In the genomic region with DNA sequence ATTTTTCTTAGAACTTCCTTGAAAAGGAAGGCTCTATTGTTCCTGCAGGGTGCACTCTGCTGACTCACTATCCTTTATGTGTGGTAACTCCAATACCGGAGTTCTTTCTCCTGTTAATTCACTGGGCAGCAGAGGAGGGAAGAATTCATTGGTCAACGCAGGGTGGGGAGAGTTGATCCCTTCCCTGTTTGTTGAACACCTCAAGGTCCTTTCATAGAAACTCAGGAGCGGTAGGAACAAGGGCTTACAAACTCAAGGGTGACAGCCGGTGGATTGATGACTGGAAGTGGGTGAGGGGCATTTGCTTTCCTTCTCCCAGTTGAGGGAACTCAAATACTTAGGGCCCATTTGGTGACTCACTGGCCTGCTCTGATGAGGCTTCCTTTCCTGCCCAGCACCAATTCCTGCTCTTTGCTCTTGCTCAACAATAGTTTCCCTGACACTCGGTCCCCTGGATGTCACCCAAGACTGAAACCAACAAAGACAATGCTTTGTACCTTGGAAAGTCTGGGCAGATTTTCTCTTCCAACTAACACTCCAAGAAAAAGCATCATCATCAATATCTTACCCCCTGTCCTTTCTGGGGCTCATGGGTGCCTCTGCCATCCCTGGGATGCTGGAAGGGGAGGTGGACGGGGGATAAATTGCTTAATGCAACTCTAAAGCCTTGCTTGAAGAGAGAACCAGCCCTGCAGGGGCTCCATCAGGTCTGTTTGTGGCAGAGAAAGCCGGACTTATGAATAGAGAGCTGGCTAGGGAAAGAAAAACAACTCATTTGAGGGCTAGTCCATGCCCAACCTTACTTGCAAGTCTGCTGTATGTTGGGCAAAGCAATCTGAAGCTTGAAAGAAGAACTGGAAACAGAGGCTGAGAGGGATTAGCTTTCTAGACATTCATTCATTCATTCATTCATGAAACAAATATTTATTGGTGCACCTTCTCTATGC, we compare ENCODE assay signal across 11 cellular contexts. TPM values are rescaled to one million over a fixed set of nuclear protein-coding genes. Genes with fewer than 3 reads are reported as not detected.
A peak's percentile ranks its signal among the peaks of the same experiment; 100 is the strongest.
DNase-seq lines count a peak whose midpoint lies in the region; FAIRE-seq and TF ChIP-seq lines count a peak whose summit lies in the region.
"Had no signal": no experiment of that assay in that cellular context is flagged by ENCODE, and none has a peak within 500 bp of the region (broad histone marks: within the 10 kb centered on the region; RNA-seq: fewer than 3 reads in every experiment).

No MANE protein-coding gene starts in this region.

- WGBS in mesodermal cell (ENCODE audit: insufficient coverage in 2 of 2), 2 experiments, result 58 to 67% methylated on average over 5 of the region's 7 CpGs

- no peaks in the 10 kb centered on the region for H3K27me3 ChIP-seq in MG63

- peak overlapping the region; percentile 92 for H3K27ac ChIP-seq in mesodermal cell (ENCODE audit: low read depth, low read length, severe bottlenecking)

- DNase-seq in CD1c-positive myeloid dendritic cell (ENCODE audit: extremely low spot score) (peak; percentile 48), MG63 (peak; percentile 63), dermis blood vessel endothelial cell (peak; percentile 89), ACHN (no peak), putamen (ENCODE audit: low spot score) (no peak), GM12891 (ENCODE audit: insufficient read length, low spot score) (no peak)
- no peak for DNase-seq in activated CD8-positive, alpha-beta memory T cell treated with anti-CD3 and anti-CD28 coated beads, Interleukin-2, amount 50 U/mL, for 4 hours
- DNase-seq: activated T-cell treated with anti-CD3 and anti-CD28 coated beads, Interleukin-2, amount 50 U/mL, for 1 hour; NK-92 treated with Interleukin-12 subunit alpha and Interleukin-12 subunit beta, amount 100 ng/mL, for 24 hours had no signal

- H3K9me3 ChIP-seq in MG63 (no peaks in the 10 kb centered on the region; the same call in 1 of the 2 replicates), mesodermal cell (ENCODE audit: control insufficient read depth, low read length) (no peaks in the 10 kb centered on the region)

- no peak for TF ChIP-seq POLR2A in GM12891 (IDR thresholded peaks at IDR 0.05; ENCODE audit: low read depth, low read length)

- H3K4me3 ChIP-seq in MG63, result no peak overlapping the region
- H3K4me3 ChIP-seq in mesodermal cell (ENCODE audit: extremely low read depth, insufficient read depth, low read length, poor library complexity, severe bottlenecking), result no peak overlapping the region

- H3K36me3 ChIP-seq in MG63 (no peaks in the 10 kb centered on the region), mesodermal cell (ENCODE audit: control insufficient read depth, insufficient read depth, low read length) (no peaks in the 10 kb centered on the region)

- in situ Hi-C loops in ACHN (cut with HindIII; ENCODE audit: low pct_ligation_motif_present, low pct_unique_long_range_greater_than_20kb, low sequenced_read_pairs), result no loop called here

- no peak for FAIRE-seq in GM12891 (lab: Jason Lieb, UNC)
- FAIRE-seq: islet of Langerhans had no signal

- peaks cover 45% of the 10 kb centered on the region for H3K4me1 ChIP-seq in mesodermal cell (ENCODE audit: control insufficient read depth, insufficient read depth, low read length, poor library complexity, severe bottlenecking)

TF ChIP-seq in GM12891, 5 proteins besides CTCF, POLR2A, EP300 and RAD21:
- TF ChIP-seq POU2F2 (IDR thresholded peaks at IDR 0.05; ENCODE audit: low read depth, low read length), result no peak
- no peak for TF ChIP-seq PAX5 (IDR thresholded peaks at IDR 0.05; ENCODE audit: insufficient read depth, low read length, severe bottlenecking)
- no peak for TF ChIP-seq POLR2AphosphoS5 (IDR thresholded peaks at IDR 0.05; ENCODE audit: low read depth, low read length)
- no peak for TF ChIP-seq TAF1 (IDR thresholded peaks at IDR 0.05; ENCODE audit: low read depth, low read length)
TF ChIP-seq in GM12891: peak in this region for 0.

RNA-seq across cellular contexts. Expression of a gene that starts 9.3 kb away (rescaled TPM):
- total RNA-seq in MG63 (2014; rRNA removed; shearing (Covaris generic); ENCODE audit: low replicate concordance), result not detected in 2 replicates
- 0.09 TPM in 1 of 2 replicates, not detected in the other for total RNA-seq in dermis blood vessel endothelial cell
- 0.29 TPM for polyA plus RNA-seq in mesodermal cell (2013, experiment 1 of 2)
- polyA plus RNA-seq in mesodermal cell (2013, experiment 2 of 2), result not detected
- polyA plus RNA-seq in GM12891 (2012; ENCODE audit: low read depth, missing spikeins), result 0.03 TPM

Comparison
In these comparisons a context has a peak if more than half of its experiments do, and no peak if none do; other contexts are left out.
1. DNase-seq: peak in CD1c-positive myeloid dendritic cell (single experiment), MG63 (single experiment) and dermis blood vessel endothelial cell (single experiment); none in ACHN (single experiment), activated CD8-positive, alpha-beta memory T cell treated with anti-CD3 and anti-CD28 coated beads, Interleukin-2, amount 50 U/mL, for 4 hours (single experiment), putamen (single experiment) and GM12891 (single experiment).